In the genomic region with DNA sequence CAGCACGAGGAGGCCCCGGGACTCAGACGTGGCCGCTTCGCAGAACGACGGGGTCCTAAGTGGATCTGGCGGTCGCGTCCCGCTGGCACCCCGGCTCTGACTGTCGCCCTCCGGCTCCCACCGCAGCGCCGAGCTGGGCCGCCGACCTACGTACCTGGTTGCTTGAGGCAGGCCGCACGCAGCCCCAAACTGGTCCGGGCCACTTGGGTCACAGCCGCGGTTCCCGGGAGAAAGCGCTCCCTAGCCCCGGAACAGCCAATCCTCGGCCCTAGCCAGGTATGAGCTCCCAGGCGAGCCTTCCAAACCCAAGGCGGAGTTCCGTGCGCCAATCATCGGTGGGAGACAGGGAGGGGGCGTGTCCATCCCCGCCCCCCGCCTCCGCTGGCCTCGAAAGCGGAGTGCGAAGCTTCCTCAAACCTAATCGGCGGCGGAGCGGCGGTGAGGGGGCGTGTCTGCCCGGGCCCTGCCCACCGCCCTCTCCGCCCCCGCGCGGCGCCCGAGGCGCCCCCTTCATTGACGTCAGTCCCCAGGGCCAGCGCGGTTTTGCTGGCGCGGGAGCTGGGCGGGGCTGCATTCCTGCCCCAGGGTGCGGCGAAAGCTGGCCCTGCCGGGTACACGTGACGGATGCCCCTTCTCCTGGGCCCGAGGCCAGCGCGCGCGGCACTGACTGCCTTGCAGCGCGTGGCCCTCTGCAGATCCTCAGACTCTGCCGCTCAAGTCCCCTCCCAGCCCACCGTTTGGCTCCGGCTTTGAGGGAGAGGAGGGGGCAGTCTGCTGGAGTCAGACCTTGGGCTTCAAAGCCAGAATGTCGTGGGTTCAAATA, we compare ENCODE assay signal across 8 cellular contexts. TPM values are rescaled to one million over a fixed set of nuclear protein-coding genes. Genes with fewer than 3 reads are reported as not detected.
DNase-seq lines count a peak whose midpoint lies in the region; ATAC-seq and TF ChIP-seq lines count a peak whose summit lies in the region.

A gene with protein sequence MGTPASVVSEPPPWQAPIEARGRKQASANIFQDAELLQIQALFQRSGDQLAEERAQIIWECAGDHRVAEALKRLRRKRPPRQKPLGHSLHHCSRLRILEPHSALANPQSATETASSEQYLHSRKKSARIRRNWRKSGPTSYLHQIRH (minus strand): TSS at position 280 of the 823 bp plus-strand sequence. CDS start 7,336 bp downstream, outside the sequence.

- CTCF ChIA-PET in WTC11 (lab: Charles Lee) = interaction anchor here (0.5 to 3.4 kb wide), 28 partner anchors 9 to 281 kb away, joined by 3 to 61 read pairs (median 4); partner anchors contain the start of genes ANKRD2, MARVELD1, PI4K2A and ZFYVE27

- TF ChIP-seq CTCF in WTC11 (IDR thresholded peaks at IDR 0.05) (no peak), cardiac fibroblast (IDR thresholded peaks at IDR 0.05; ENCODE audit: low read depth, low read length) (no peak)

- TF ChIP-seq POLR2A in GM18951 (IDR thresholded peaks at IDR 0.05; ENCODE audit: extremely low read depth, insufficient read depth, insufficient read length) = peak; percentile 61

- H3K36me3 Mint-ChIP-seq in WTC11 (no peaks in the 10 kb centered on the region), immature natural killer cell (no peaks in the 10 kb centered on the region)

- in situ Hi-C loops in GM18951 (cut with MboI; ENCODE audit: low sequenced_read_pairs, unreplicated experiment) = no loop called here

- H3K9me3 Mint-ChIP-seq in WTC11 (no peaks in the 10 kb centered on the region), immature natural killer cell (no peaks in the 10 kb centered on the region)

- H3K27me3 Mint-ChIP-seq in WTC11 (ENCODE audit: low read depth) (peaks cover 17% of the 10 kb centered on the region), immature natural killer cell (ENCODE audit: low read depth in 3 of 3) (peaks cover 0 to 9% (median 0%) of the 10 kb centered on the region in 3 donors)

- peaks cover 32% of the 10 kb centered on the region for H3K4me1 Mint-ChIP-seq in WTC11
- peaks cover 20 to 27% of the 10 kb centered on the region in 2 donors for H3K4me1 Mint-ChIP-seq in immature natural killer cell

- POLR2A ChIA-PET in WTC11 (lab: Charles Lee) = interaction anchor here (0.6 to 2.2 kb wide), 20 partner anchors 9 to 733 kb away, joined by 3 to 27 read pairs (median 4); partner anchors contain the start of genes MARVELD1, PI4K2A and ZFYVE27

- peak within 1 kb of the TSS; percentile 86 for H3K4me3 Mint-ChIP-seq in WTC11
- peak within 1 kb of the TSS; percentile 84 to 89 (median 88) for H3K4me3 Mint-ChIP-seq in immature natural killer cell

- peak within 1 kb of the TSS; percentile 75 to 78 for H3K4me3 ChIP-seq in cardiac fibroblast (replicated peaks in 1 of 2; ENCODE audit: low read depth in 2 of 2, low read length in 2 of 2)

- H3K27ac Mint-ChIP-seq in WTC11 (peak within 1 kb of the TSS; percentile 92), immature natural killer cell (peak within 1 kb of the TSS; percentile 79 to 96 (median 92))

- ATAC-seq in HG03175 (IDR thresholded peaks at IDR 0.05; ENCODE audit: unreplicated experiment) = peak; percentile 90
- ATAC-seq in WTC11 = peak; percentile 91

- DNase-seq in AG08396 (ENCODE audit: low spot score) (peak; percentile 96), NCI-H2227 treated with DMSO at 0.1 percent for 48 hours (lab: John Stamatoyannopoulos, UW) (peak; percentile 90), WTC11 (ENCODE audit: low spot score) (peak; percentile 98), cardiac fibroblast (ENCODE audit: low read depth in 2 of 2) (peak; percentile 97 to 99), immature natural killer cell (peak; percentile 97), smooth muscle cell of the brain vasculature (ENCODE audit: low read depth, low spot score) (peak; percentile 92)

TF ChIP-seq in WTC11, 78 proteins besides CTCF, POLR2A, EP300 and RAD21 (continues in another document):
- TF ChIP-seq GTF2I (CRISPR knock-in tag; conservative IDR thresholded peaks at IDR 0.05) (no peak), ZNF423 (CRISPR knock-in tag; IDR thresholded peaks at IDR 0.05) (no peak), ATF6 (CRISPR knock-in tag; IDR thresholded peaks at IDR 0.05) (no peak), TEAD4 (CRISPR knock-in tag; IDR thresholded peaks at IDR 0.05) (peak; percentile 94), ZNF232 (CRISPR knock-in tag; IDR thresholded peaks at IDR 0.05) (peak; percentile 87; the same call in 1 of the 2 replicates), ZBTB21 (CRISPR knock-in tag; IDR thresholded peaks at IDR 0.05; ENCODE audit: borderline replicate concordance) (peak; percentile 84), USF2 (CRISPR knock-in tag; IDR thresholded peaks at IDR 0.05) (peak; percentile 96), NFYB (CRISPR knock-in tag; conservative IDR thresholded peaks at IDR 0.05; ENCODE audit: low read depth) (peak; percentile 12; the same call in 1 of the 2 replicates), SOX15 (CRISPR knock-in tag; IDR thresholded peaks at IDR 0.05) (no peak), TCF7 (CRISPR knock-in tag; IDR thresholded peaks at IDR 0.05; ENCODE audit: low read depth) (no peak; the same call in 1 of the 2 replicates), ARID4B (CRISPR knock-in tag; IDR thresholded peaks at IDR 0.05; ENCODE audit: borderline replicate concordance) (peak; percentile 91), CREB1 (CRISPR knock-in tag; IDR thresholded peaks at IDR 0.05) (peak; percentile 75; the same call in 1 of the 2 replicates), GABPB1 (CRISPR knock-in tag; IDR thresholded peaks at IDR 0.05) (peak; percentile 66)
- TF ChIP-seq, protein P1, sequence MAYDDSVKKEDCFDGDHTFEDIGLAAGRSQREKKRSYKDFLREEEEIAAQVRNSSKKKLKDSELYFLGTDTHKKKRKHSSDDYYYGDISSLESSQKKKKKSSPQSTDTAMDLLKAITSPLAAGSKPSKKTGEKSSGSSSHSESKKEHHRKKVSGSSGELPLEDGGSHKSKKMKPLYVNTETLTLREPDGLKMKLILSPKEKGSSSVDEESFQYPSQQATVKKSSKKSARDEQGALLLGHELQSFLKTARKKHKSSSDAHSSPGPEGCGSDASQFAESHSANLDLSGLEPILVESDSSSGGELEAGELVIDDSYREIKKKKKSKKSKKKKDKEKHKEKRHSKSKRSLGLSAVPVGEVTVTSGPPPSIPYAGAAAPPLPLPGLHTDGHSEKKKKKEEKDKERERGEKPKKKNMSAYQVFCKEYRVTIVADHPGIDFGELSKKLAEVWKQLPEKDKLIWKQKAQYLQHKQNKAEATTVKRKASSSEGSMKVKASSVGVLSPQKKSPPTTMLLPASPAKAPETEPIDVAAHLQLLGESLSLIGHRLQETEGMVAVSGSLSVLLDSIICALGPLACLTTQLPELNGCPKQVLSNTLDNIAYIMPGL (CRISPR knock-in tag; IDR thresholded peaks at IDR 0.05) = peak; percentile 86

RNA-seq across cellular contexts. Expression of the gene that starts here (rescaled TPM):
- total RNA-seq in WTC11 (2021) = 8.1 to 9.8 TPM (median 9.0 TPM) in 3 replicates
- 10 to 100 TPM in 1 of 3 donors, 1 to 10 TPM in 2; 3.0 to 14.1 (median 4.4) TPM for polyA plus RNA-seq in immature natural killer cell

Comparison
In these comparisons a context has a peak if more than half of its experiments do, and no peak if none do; other contexts are left out.
1. Peak in every context shown above with its lines: DNase-seq, ATAC-seq and H3K4me3 ChIP-seq.